ENCODE assay signal across 18 cellular contexts in genomic region chr9:127526655-127527559, GRCh38.
DNase-seq lines count a peak whose midpoint lies in the region; ATAC-seq and TF ChIP-seq lines count a peak whose summit lies in the region.
"Had no signal": no experiment of that assay in that cellular context is flagged by ENCODE, and none has a peak within 500 bp of the region (broad histone marks: within the 10 kb centered on the region; RNA-seq: fewer than 3 reads in every experiment).

No MANE protein-coding gene starts in this region.

- TF ChIP-seq CTCF in cardiac muscle cell (IDR thresholded peaks at IDR 0.05; ENCODE audit: low read depth, low read length) (no peak), ascending aorta (IDR thresholded peaks at IDR 0.05) (no peak), tibial artery (IDR thresholded peaks at IDR 0.05) (no peak)

- no peaks in the 10 kb centered on the region for H3K27me3 ChIP-seq in cardiac muscle cell
- H3K27me3 ChIP-seq in ascending aorta, result no peaks in the 10 kb centered on the region
- no peaks in the 10 kb centered on the region for H3K27me3 ChIP-seq in tibial artery
- H3K27me3 ChIP-seq: uterus had no signal

- H3K36me3 ChIP-seq in cardiac muscle cell, result no peaks in the 10 kb centered on the region
- H3K36me3 ChIP-seq in ascending aorta, result peaks cover 36 to 66% of the 10 kb centered on the region in 2 donors
- peaks cover 94% of the 10 kb centered on the region for H3K36me3 ChIP-seq in mesodermal cell (ENCODE audit: control insufficient read depth, insufficient read depth, low read length)
- H3K36me3 ChIP-seq in tibial artery, result peaks cover 37 to 81% (median 60%) of the 10 kb centered on the region in 3 donors
- H3K36me3 ChIP-seq: uterus had no signal

- intact Hi-C loops in left cardiac atrium (cut with DNase I), result no loop called here
- intact Hi-C loops in ascending aorta (cut with DNase I), result no loop called here
- intact Hi-C loops in tibial artery (cut with DNase I; ENCODE audit: low total_unique reads), result no loop called here

- DNase-seq in cardiac muscle cell (ENCODE audit: low read depth in 1 of 2, low spot score in 1 of 2) (no peak), left cardiac atrium (no peak), ascending aorta (ENCODE audit: low spot score in 2 of 2) (no peak), tibial artery (no peak), ecto neural progenitor cell (ENCODE audit: low spot score) (no peak), NCI-H510A treated with DMSO at 0.1 percent for 48 hours (lab: John Stamatoyannopoulos, UW) (no peak)
- DNase-seq: activated CD4-positive, CD25-positive, alpha-beta regulatory T cell; amniotic stem cell; DMS53; H9; Karpas-422; NCI-H1092 treated with DMSO at 0.1 percent for 48 hours; posterior cingulate gyrus; stimulated activated CD4-positive, alpha-beta T cell treated with anti-CD3 and anti-CD28 coated beads, Interleukin-12 subunit alpha, Interleukin-12 subunit beta, amount 100 ng/mL, for 4 hours; uterus had no signal

- H3K4me1 ChIP-seq in cardiac muscle cell (ENCODE audit: low read depth) (peaks cover 25% of the 10 kb centered on the region), ascending aorta (peaks cover 3 to 29% of the 10 kb centered on the region in 2 donors), mesodermal cell (ENCODE audit: control insufficient read depth, insufficient read depth, low read length, poor library complexity, severe bottlenecking) (peaks cover 39% of the 10 kb centered on the region), tibial artery (peaks cover 0 to 38% (median 15%) of the 10 kb centered on the region in 4 donors)

- ATAC-seq in left cardiac atrium (no peak), GM18520 (IDR thresholded peaks at IDR 0.05; ENCODE audit: unreplicated experiment) (no peak)
- ATAC-seq: stimulated activated memory B cell treated with anti-CD40 and anti-IgM and Interleukin-4, amounts not matched to agents 10 μg/mL and 1 μg/mL and 100 μg/mL, for 72 hours had no signal

- H3K4me3 ChIP-seq in cardiac muscle cell (no peak overlapping the region), ascending aorta (no peak overlapping the region), mesodermal cell (ENCODE audit: extremely low read depth, insufficient read depth, low read length, poor library complexity, severe bottlenecking) (no peak overlapping the region), tibial artery (no peak overlapping the region)
- H3K4me3 ChIP-seq: uterus had no signal

- peaks cover 3% of the 10 kb centered on the region for H3K9me3 ChIP-seq in cardiac muscle cell (ENCODE audit: low read depth)
- peaks cover 0 to 5% of the 10 kb centered on the region in 2 donors for H3K9me3 ChIP-seq in ascending aorta
- H3K9me3 ChIP-seq in mesodermal cell (ENCODE audit: control insufficient read depth, low read length), result peaks cover 22% of the 10 kb centered on the region
- H3K9me3 ChIP-seq in tibial artery, result peaks cover 0 to 6% (median 4%) of the 10 kb centered on the region in 3 donors

- H3K27ac ChIP-seq in cardiac muscle cell (peak overlapping the region; percentile 10), ascending aorta (peak overlapping the region; percentile 45 to 59), mesodermal cell (ENCODE audit: low read depth, low read length, severe bottlenecking) (peak overlapping the region; percentile 10), tibial artery (peak overlapping the region; percentile 24 to 66)

- 87 to 91% methylated on average over 19 to 24 of the region's 30 CpGs for WGBS in mesodermal cell (ENCODE audit: insufficient coverage in 2 of 2), 2 experiments
